ENCODE assay signal across 10 cellular contexts in the genomic region with DNA sequence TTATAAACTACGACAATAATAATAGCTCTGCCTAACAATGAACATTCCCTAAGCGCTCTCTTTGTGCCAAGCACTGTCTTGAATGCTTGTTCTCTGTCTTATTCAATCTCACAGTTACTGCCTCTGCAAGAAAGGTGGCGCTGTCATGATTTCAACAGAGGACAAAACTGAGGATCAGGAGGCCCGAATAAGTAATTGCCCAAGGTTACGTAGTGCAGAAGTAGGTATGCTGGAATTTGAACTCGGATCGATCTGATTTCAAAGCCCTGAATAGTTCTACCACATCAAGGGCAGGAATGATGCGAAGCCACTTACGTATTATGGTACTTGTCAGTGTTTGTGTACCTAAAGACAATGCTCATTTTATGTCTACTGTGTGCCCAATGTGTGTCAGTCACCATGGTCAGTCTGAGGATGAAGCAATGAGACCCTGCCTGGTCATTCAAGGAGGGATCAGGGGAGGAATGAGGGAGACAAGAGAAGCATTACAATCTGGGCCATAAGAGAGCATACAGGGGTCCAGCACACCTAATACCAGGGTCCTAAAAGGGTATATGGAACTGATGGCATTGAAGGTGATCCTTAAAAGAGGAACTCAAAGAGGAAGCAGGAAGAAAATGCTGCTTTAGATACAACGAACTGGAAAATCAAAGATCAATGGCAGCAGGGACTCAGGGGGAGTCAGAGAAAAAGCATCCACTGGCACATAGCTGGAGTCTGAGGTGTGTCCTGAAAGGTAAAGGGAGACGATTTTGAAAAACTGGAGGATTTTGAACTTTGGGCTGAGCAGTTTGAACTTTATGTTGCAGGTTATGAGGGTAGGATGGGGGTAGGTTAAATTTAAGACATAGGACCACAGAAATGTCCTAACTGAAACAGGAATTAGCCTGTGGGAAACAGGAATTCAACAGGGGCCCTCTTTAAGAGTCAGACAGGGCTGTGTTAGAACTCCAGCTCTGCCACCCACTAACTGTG.
DNase-seq lines count a peak whose midpoint lies in the region; ATAC-seq, FAIRE-seq and TF ChIP-seq lines count a peak whose summit lies in the region.
"Had no signal": no experiment of that assay in that cellular context is flagged by ENCODE, and none has a peak within 500 bp of the region (broad histone marks: within the 10 kb centered on the region; RNA-seq: fewer than 3 reads in every experiment).

No MANE protein-coding gene starts in this region.

- no peaks in the 10 kb centered on the region for H3K36me3 Mint-ChIP-seq in activated naive CD4-positive, alpha-beta T cell treated with anti-CD3 and anti-CD28 coated beads, Interleukin-2, amount 50 U/mL, for 72 hours
- H3K36me3 Mint-ChIP-seq: CD4-positive, CD25-positive, alpha-beta regulatory T cell had no signal

- no peak for FAIRE-seq in A549 (lab: Jason Lieb, UNC)

- no peak for TF ChIP-seq EP300 in A549 (IDR thresholded peaks at IDR 0.05)

- H3K4me3 ChIP-seq in A549: no peak overlapping the region
- H3K4me3 ChIP-seq in HAP-1: no peak overlapping the region

- H3K9me3 Mint-ChIP-seq in activated naive CD4-positive, alpha-beta T cell treated with anti-CD3 and anti-CD28 coated beads, Interleukin-2, amount 50 U/mL, for 72 hours: peaks cover 0 to 13% of the 10 kb centered on the region in 2 donors

- H3K27ac Mint-ChIP-seq in activated naive CD4-positive, alpha-beta T cell treated with anti-CD3 and anti-CD28 coated beads, Interleukin-2, amount 50 U/mL, for 72 hours: no peak overlapping the region
- H3K27ac Mint-ChIP-seq: CD4-positive, CD25-positive, alpha-beta regulatory T cell had no signal

- no peaks in the 10 kb centered on the region for H3K9me3 ChIP-seq in A549
- H3K9me3 ChIP-seq in HAP-1: no peaks in the 10 kb centered on the region

- peak overlapping the region; percentile 50 to 70 for H3K27ac ChIP-seq in A549

- no peak for TF ChIP-seq RAD21 in A549 (conservative IDR thresholded peaks at IDR 0.05 in 1 of 2, IDR thresholded peaks at IDR 0.05 in 1 of 2)

- CTCF ChIA-PET in A549 (lab: Yijun Ruan, JAX): no interaction called here

- H3K4me2 ChIP-seq in A549: peak overlapping the region; percentile 43

- 86% methylated on average over 11 of the region's 11 CpGs for WGBS in A549 (ENCODE audit: missing lambda C conversion rate)

- no peaks in the 10 kb centered on the region for H3K36me3 ChIP-seq in HAP-1 (replicated peaks)

- peak in 1 of 2 experiments; percentile 18 for DNase-seq in A549 (ENCODE audit: low read depth in 1 of 2, low spot score in 1 of 2)
- peak; percentile 33 to 57 for DNase-seq in HAP-1 (ENCODE audit: low spot score in 2 of 2)
- DNase-seq in astrocyte of the hippocampus (ENCODE audit: low read depth, low spot score): peak; percentile 20
- peak; percentile 45 for DNase-seq in iPS-NIHi7 (ENCODE audit: extremely low spot score)
- DNase-seq in mesenteric fat pad (ENCODE audit: low spot score): no peak
- no peak for DNase-seq in stimulated activated naive CD4-positive, alpha-beta T cell (lab: John Stamatoyannopoulos, UW)
- DNase-seq in activated naive CD4-positive, alpha-beta T cell treated with anti-CD3 and anti-CD28 coated beads, Interleukin-2, amount 50 U/mL, for 72 hours (ENCODE audit: low spot score in 2 of 2): no peak
- DNase-seq: activated naive CD4-positive, alpha-beta T cell treated with anti-CD3 and anti-CD28 coated beads, Interleukin-2, amount 50 U/mL, for 16 hours; CD4-positive, CD25-positive, alpha-beta regulatory T cell had no signal

- peaks cover 35% of the 10 kb centered on the region for H3K4me1 ChIP-seq in A549
- H3K4me1 ChIP-seq in HAP-1: no peaks in the 10 kb centered on the region

- H3K27me3 ChIP-seq in HAP-1 (ENCODE audit: low read depth): peaks cover 3% of the 10 kb centered on the region

- POLR2A ChIA-PET in A549 (lab: Yijun Ruan, JAX): no interaction called here

- in situ Hi-C loops in HAP-1 (cut with MboI; ENCODE audit: low sequenced_read_pairs): loop anchor here (25.0 kb wide), 1 partner anchor 397 kb away; a partner anchor contains a TSS

- ATAC-seq in A549 (peak; percentile 55 to 59; a peak in 3 of 6 replicates), GM18907 (IDR thresholded peaks at IDR 0.05; ENCODE audit: unreplicated experiment) (no peak)
- ATAC-seq in activated naive CD4-positive, alpha-beta T cell treated with anti-CD3 and anti-CD28 coated beads, Interleukin-2, amount 50 U/mL, for 72 hours: no peak

- TF ChIP-seq POLR2A in A549 (IDR thresholded peaks at IDR 0.05; ENCODE audit: low read length): no peak

- TF ChIP-seq CTCF in A549 (IDR thresholded peaks at IDR 0.05): peak; percentile 16; the same call in 2 of the 3 replicates

TF ChIP-seq in A549, 52 proteins besides CTCF, POLR2A, EP300 and RAD21:
- TF ChIP-seq EHMT2 (IDR thresholded peaks at IDR 0.05; ENCODE audit: low read depth) (no peak), GATA3 (IDR thresholded peaks at IDR 0.05; ENCODE audit: borderline replicate concordance) (no peak), NFE2L2 (conservative IDR thresholded peaks at IDR 0.05; ENCODE audit: low read length) (no peak), CEBPB (IDR thresholded peaks at IDR 0.05) (no peak), MAZ (IDR thresholded peaks at IDR 0.05; ENCODE audit: borderline replicate concordance, low read depth, low read length) (no peak), HEYL (CRISPR knock-in tag; IDR thresholded peaks at IDR 0.05) (no peak), HOXA7 (CRISPR knock-in tag; IDR thresholded peaks at IDR 0.05) (no peak), ZC3H11A (IDR thresholded peaks at IDR 0.05) (no peak), HDAC2 (IDR thresholded peaks at IDR 0.05) (no peak), JUN (IDR thresholded peaks at IDR 0.05) (no peak), KDM1A (IDR thresholded peaks at IDR 0.05; ENCODE audit: low read depth) (no peak), CHD4 (IDR thresholded peaks at IDR 0.05; ENCODE audit: borderline replicate concordance) (no peak)
- TF ChIP-seq, protein P1, sequence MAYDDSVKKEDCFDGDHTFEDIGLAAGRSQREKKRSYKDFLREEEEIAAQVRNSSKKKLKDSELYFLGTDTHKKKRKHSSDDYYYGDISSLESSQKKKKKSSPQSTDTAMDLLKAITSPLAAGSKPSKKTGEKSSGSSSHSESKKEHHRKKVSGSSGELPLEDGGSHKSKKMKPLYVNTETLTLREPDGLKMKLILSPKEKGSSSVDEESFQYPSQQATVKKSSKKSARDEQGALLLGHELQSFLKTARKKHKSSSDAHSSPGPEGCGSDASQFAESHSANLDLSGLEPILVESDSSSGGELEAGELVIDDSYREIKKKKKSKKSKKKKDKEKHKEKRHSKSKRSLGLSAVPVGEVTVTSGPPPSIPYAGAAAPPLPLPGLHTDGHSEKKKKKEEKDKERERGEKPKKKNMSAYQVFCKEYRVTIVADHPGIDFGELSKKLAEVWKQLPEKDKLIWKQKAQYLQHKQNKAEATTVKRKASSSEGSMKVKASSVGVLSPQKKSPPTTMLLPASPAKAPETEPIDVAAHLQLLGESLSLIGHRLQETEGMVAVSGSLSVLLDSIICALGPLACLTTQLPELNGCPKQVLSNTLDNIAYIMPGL (CRISPR knock-in tag; IDR thresholded peaks at IDR 0.05; ENCODE audit: borderline replicate concordance): no peak
- TF ChIP-seq, protein P2, sequence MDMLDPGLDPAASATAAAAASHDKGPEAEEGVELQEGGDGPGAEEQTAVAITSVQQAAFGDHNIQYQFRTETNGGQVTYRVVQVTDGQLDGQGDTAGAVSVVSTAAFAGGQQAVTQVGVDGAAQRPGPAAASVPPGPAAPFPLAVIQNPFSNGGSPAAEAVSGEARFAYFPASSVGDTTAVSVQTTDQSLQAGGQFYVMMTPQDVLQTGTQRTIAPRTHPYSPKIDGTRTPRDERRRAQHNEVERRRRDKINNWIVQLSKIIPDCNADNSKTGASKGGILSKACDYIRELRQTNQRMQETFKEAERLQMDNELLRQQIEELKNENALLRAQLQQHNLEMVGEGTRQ (IDR thresholded peaks at IDR 0.05): no peak

Comparison
In these comparisons a context has a peak if more than half of its experiments do, and no peak if none do; other contexts are left out.
1. ATAC-seq: peak in A549 (2 of 2); none in GM18907 (single experiment) and activated naive CD4-positive, alpha-beta T cell treated with anti-CD3 and anti-CD28 coated beads, Interleukin-2, amount 50 U/mL, for 72 hours (0 of 2).
2. DNase-seq: peak in HAP-1 (2 of 2), astrocyte of the hippocampus (single experiment) and iPS-NIHi7 (single experiment); none in mesenteric fat pad (single experiment), stimulated activated naive CD4-positive, alpha-beta T cell (0 of 6) and activated naive CD4-positive, alpha-beta T cell treated with anti-CD3 and anti-CD28 coated beads, Interleukin-2, amount 50 U/mL, for 72 hours (0 of 2).